11 cellular contexts compared by ENCODE assay signal in the genomic region with DNA sequence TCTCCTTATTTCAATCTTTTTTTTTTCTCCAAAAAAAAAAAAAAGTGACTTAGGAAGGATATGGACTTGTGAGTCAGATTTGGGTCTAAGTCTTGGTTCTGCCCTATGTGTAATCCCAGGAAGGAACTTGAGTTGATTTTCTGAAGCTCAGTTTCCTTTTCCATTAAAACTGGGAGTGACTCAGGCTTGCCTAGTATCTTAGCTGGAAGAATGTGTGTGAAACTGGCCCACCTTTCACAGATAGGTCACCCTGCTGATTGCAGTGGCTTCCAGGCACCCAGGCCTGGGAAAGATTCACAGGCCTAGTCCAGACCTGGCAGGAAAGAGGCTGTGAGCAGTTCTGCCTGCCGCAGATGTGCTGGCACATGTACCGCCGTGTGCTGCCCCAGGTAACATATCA.
A peak's percentile ranks its signal among the peaks of the same experiment; 100 is the strongest.
DNase-seq lines count a peak whose midpoint lies in the region; ATAC-seq, FAIRE-seq and TF ChIP-seq lines count a peak whose summit lies in the region.
"Had no signal": no experiment of that assay in that cellular context is flagged by ENCODE, and none has a peak within 500 bp of the region (broad histone marks: within the 10 kb centered on the region; RNA-seq: fewer than 3 reads in every experiment).

No MANE protein-coding gene starts in this region.

- no peak overlapping the region for H3K4me3 ChIP-seq in cardiac fibroblast (replicated peaks in 1 of 2; ENCODE audit: low read depth in 2 of 2, low read length in 2 of 2)
- no peak overlapping the region for H3K4me3 ChIP-seq in kidney epithelial cell (ENCODE audit: low read depth, low read length)

- no peak for FAIRE-seq in HTR-8/SVneo (lab: Jason Lieb, UNC)
- FAIRE-seq: TTC549 had no signal

- TF ChIP-seq CTCF in cardiac fibroblast (IDR thresholded peaks at IDR 0.05; ENCODE audit: low read depth, low read length) (no peak), kidney epithelial cell (IDR thresholded peaks at IDR 0.05; ENCODE audit: insufficient read depth, low read length, poor library complexity, severe bottlenecking) (no peak)

- H3K27me3 ChIP-seq in kidney epithelial cell (ENCODE audit: control insufficient read depth, insufficient read depth, low read length) = no peaks in the 10 kb centered on the region

- ATAC-seq in HG02938 (IDR thresholded peaks at IDR 0.05; ENCODE audit: unreplicated experiment) (no peak), HG03175 (IDR thresholded peaks at IDR 0.05; ENCODE audit: unreplicated experiment) (no peak), HG03460 (IDR thresholded peaks at IDR 0.05; ENCODE audit: unreplicated experiment) (no peak)

- DNase-seq in HTR-8/SVneo (ENCODE audit: insufficient read length, low spot score) (peak; percentile 10), cardiac fibroblast (ENCODE audit: low read depth in 2 of 2) (peak; percentile 69 to 79), kidney epithelial cell (ENCODE audit: low read depth) (peak; percentile 65), stromal cell of bone marrow (ENCODE audit: low read depth) (peak; percentile 80), DMS 273 (lab: John Stamatoyannopoulos, UW; ENCODE audit: unreplicated experiment) (no peak)
- DNase-seq: activated naive CD8-positive, alpha-beta T cell treated with anti-CD3 and anti-CD28 coated beads for 36 hours; NCI-H526 had no signal

- no peaks in the 10 kb centered on the region for H3K36me3 ChIP-seq in kidney epithelial cell (ENCODE audit: control insufficient read depth, insufficient read depth, low read length)
